9 cellular contexts compared by ENCODE assay signal in genomic region chr17:38885728-38886642, GRCh38. TPM values are rescaled to one million over a fixed set of nuclear protein-coding genes. Genes with fewer than 3 reads are reported as not detected.
DNase-seq lines count a peak whose midpoint lies in the region; ATAC-seq and TF ChIP-seq lines count a peak whose summit lies in the region.
"Had no signal": no experiment of that assay in that cellular context is flagged by ENCODE, and none has a peak within 500 bp of the region (broad histone marks: within the 10 kb centered on the region; RNA-seq: fewer than 3 reads in every experiment).

No MANE protein-coding gene starts in this region.

- H3K27ac ChIP-seq in BLaER1 (0 out of 2 replicates have a peak overlapping the region, but pooled peaks have one; percentile 27), KOPT-K1 (ENCODE audit: low read depth, low read length, poor library complexity, severe bottlenecking) (peak overlapping the region; percentile 9)
- H3K27ac ChIP-seq in naive thymus-derived CD4-positive, alpha-beta T cell (ENCODE audit: low read depth, low read length), result peak overlapping the region; percentile 60

- peaks cover 81% of the 10 kb centered on the region for H3K36me3 ChIP-seq in BLaER1
- H3K36me3 ChIP-seq in KOPT-K1 (ENCODE audit: insufficient read depth, low read length), result peaks cover 93% of the 10 kb centered on the region
- H3K36me3 ChIP-seq in naive thymus-derived CD4-positive, alpha-beta T cell (ENCODE audit: control insufficient read depth in 2 of 3, insufficient read depth in 3 of 3, low read length in 3 of 3), result peaks cover 0 to 29% (median 0%) of the 10 kb centered on the region in 3 experiments

- TF ChIP-seq CTCF in chondrocyte (IDR thresholded peaks at IDR 0.05) (no peak), omental fat pad (IDR thresholded peaks at IDR 0.05) (no peak)

- H3K27ac Mint-ChIP-seq in chondrocyte (ENCODE audit: unreplicated experiment), result peak overlapping the region; percentile 82
- peak overlapping the region; percentile 69 to 99 (median 91) for H3K27ac Mint-ChIP-seq in naive thymus-derived CD4-positive, alpha-beta T cell

- peaks cover 46% of the 10 kb centered on the region for H3K36me3 Mint-ChIP-seq in chondrocyte (ENCODE audit: low read depth)
- H3K36me3 Mint-ChIP-seq in naive thymus-derived CD4-positive, alpha-beta T cell, result peaks cover 3 to 37% (median 22%) of the 10 kb centered on the region in 5 donors

- no peak overlapping the region for H3K4me3 ChIP-seq in BLaER1
- no peak overlapping the region for H3K4me3 ChIP-seq in naive thymus-derived CD4-positive, alpha-beta T cell (ENCODE audit: low read length)
- H3K4me3 ChIP-seq: esophagus squamous epithelium had no signal

- CTCF ChIA-PET in naive thymus-derived CD4-positive, alpha-beta T cell (lab: Charles Lee), result interaction anchor here (0.6 to 1.0 kb wide), 5 partner anchors 8 to 1077 kb away, joined by 3 to 4 read pairs (median 3); partner anchors contain the start of gene GSDMA

- H3K27me3 ChIP-seq in BLaER1, result no peaks in the 10 kb centered on the region
- no peaks in the 10 kb centered on the region for H3K27me3 ChIP-seq in naive thymus-derived CD4-positive, alpha-beta T cell (ENCODE audit: control insufficient read depth in 2 of 2, insufficient read depth in 2 of 2, low read length in 2 of 2)
- H3K27me3 ChIP-seq: esophagus squamous epithelium had no signal

- H3K9ac ChIP-seq in BLaER1, result no peak overlapping the region

- H3K9me3 ChIP-seq in BLaER1, result no peaks in the 10 kb centered on the region
- H3K9me3 ChIP-seq in KOPT-K1 (ENCODE audit: insufficient read depth, low read length, poor library complexity, severe bottlenecking), result no peaks in the 10 kb centered on the region
- H3K9me3 ChIP-seq in naive thymus-derived CD4-positive, alpha-beta T cell (ENCODE audit: control insufficient read depth in 2 of 3, low read length in 3 of 3), result no peaks in the 10 kb centered on the region
- H3K9me3 ChIP-seq: esophagus squamous epithelium had no signal

- DNase-seq in chondrocyte (ENCODE audit: low spot score), result no peak
- peak in 1 of 9 donors; percentile 19 for DNase-seq in naive thymus-derived CD4-positive, alpha-beta T cell
- DNase-seq in GDM1 (lab: John Stamatoyannopoulos, UW), result no peak
- DNase-seq in omental fat pad (ENCODE audit: low spot score), result no peak
- DNase-seq: esophagus squamous epithelium had no signal

- H3K4me2 ChIP-seq in BLaER1, result peak overlapping the region; percentile 89

- no peaks in the 10 kb centered on the region for H3K9me3 Mint-ChIP-seq in chondrocyte (ENCODE audit: low read depth)
- H3K9me3 Mint-ChIP-seq in naive thymus-derived CD4-positive, alpha-beta T cell, result peaks cover 0 to 3% (median 0%) of the 10 kb centered on the region in 11 donors

- no peaks in the 10 kb centered on the region for H3K27me3 Mint-ChIP-seq in chondrocyte (ENCODE audit: low read depth)
- H3K27me3 Mint-ChIP-seq in naive thymus-derived CD4-positive, alpha-beta T cell, result no peaks in the 10 kb centered on the region

- intact Hi-C loops in naive thymus-derived CD4-positive, alpha-beta T cell (cut with micrococcal nuclease), result no loop called here

- H3K4me1 ChIP-seq in BLaER1, result peaks cover 85% of the 10 kb centered on the region
- peaks cover 78 to 93% of the 10 kb centered on the region in 2 donors for H3K4me1 ChIP-seq in naive thymus-derived CD4-positive, alpha-beta T cell (ENCODE audit: control insufficient read depth in 2 of 2, insufficient read depth in 2 of 2, low read length in 2 of 2)

- H4K20me1 ChIP-seq in BLaER1, result peaks cover 86% of the 10 kb centered on the region

- ATAC-seq in naive thymus-derived CD4-positive, alpha-beta T cell, result no peak
- ATAC-seq in HG03196 (IDR thresholded peaks at IDR 0.05; ENCODE audit: unreplicated experiment) (no peak), HG03354 (IDR thresholded peaks at IDR 0.05; ENCODE audit: poor library complexity, severe bottlenecking, unreplicated experiment) (no peak), omental fat pad (ENCODE audit: low FRiP score) (no peak)

- H3K4me1 Mint-ChIP-seq in chondrocyte (ENCODE audit: low read depth), result peaks cover 76% of the 10 kb centered on the region
- peaks cover 68 to 97% (median 83%) of the 10 kb centered on the region in 7 donors for H3K4me1 Mint-ChIP-seq in naive thymus-derived CD4-positive, alpha-beta T cell

- H3K4me3 Mint-ChIP-seq in chondrocyte (ENCODE audit: unreplicated experiment), result peak overlapping the region; percentile 51
- peak overlapping the region; percentile 41 to 96 (median 76) for H3K4me3 Mint-ChIP-seq in naive thymus-derived CD4-positive, alpha-beta T cell

- POLR2A ChIA-PET in naive thymus-derived CD4-positive, alpha-beta T cell (lab: Charles Lee), result interaction anchor here (0.5 to 5.2 kb wide), 11 partner anchors 8 to 518 kb away, joined by 3 to 58 read pairs (median 5); partner anchors contain the start of genes LASP1 and RPL23

RNA-seq across cellular contexts. Expression of gene LASP1, which starts 16.1 kb away (rescaled TPM):
- total RNA-seq in chondrocyte (444 to 599 TPM (median 593 TPM) in 3 replicates), omental fat pad (100 to 1,000 TPM; 111 to 174 (median 148) TPM)
- total RNA-seq in naive thymus-derived CD4-positive, alpha-beta T cell, result 100 to 1,000 TPM in 4 of 5 experiments, 10 to 100 TPM in 1; 75.3 to 199 (median 113) TPM
- 10 to 100 TPM; 43.4 to 54.5 TPM for polyA plus RNA-seq in naive thymus-derived CD4-positive, alpha-beta T cell

RNA-seq across cellular contexts. Expression of gene RPL23, which starts 32.5 kb away (rescaled TPM):
- 916 to 959 TPM (median 937 TPM) in 3 replicates for total RNA-seq in chondrocyte
- total RNA-seq in naive thymus-derived CD4-positive, alpha-beta T cell, result 1,000 to 10,000 TPM; 1,312 to 2,438 (median 1,877) TPM
- polyA plus RNA-seq in naive thymus-derived CD4-positive, alpha-beta T cell, result 1,000 to 10,000 TPM; 1,326 to 1,996 TPM
- 1,000 to 10,000 TPM; 1,566 to 2,133 (median 2,034) TPM for total RNA-seq in omental fat pad

Comparison
In these comparisons a context has a peak if more than half of its experiments do, and no peak if none do; other contexts are left out.
1. H3K27ac ChIP-seq: peak in every context shown above with its lines; median percentile 60 in naive thymus-derived CD4-positive, alpha-beta T cell; 27 in BLaER1; 9 in KOPT-K1.